Comparison of ENCODE assay signal across 10 cellular contexts in genomic region chr6:137921823-137922222, GRCh38. TPM values are rescaled to one million over a fixed set of nuclear protein-coding genes. Genes with fewer than 3 reads are reported as not detected.
DNase-seq lines count a peak whose midpoint lies in the region; ATAC-seq, FAIRE-seq and TF ChIP-seq lines count a peak whose summit lies in the region.
"Had no signal": no experiment of that assay in that cellular context is flagged by ENCODE, and none has a peak within 500 bp of the region (broad histone marks: within the 10 kb centered on the region; RNA-seq: fewer than 3 reads in every experiment).

No MANE protein-coding gene starts in this region.

- no peak overlapping the region for H3K4me3 ChIP-seq in cardiac fibroblast (replicated peaks in 1 of 2; ENCODE audit: low read depth in 2 of 2, low read length in 2 of 2)
- no peak overlapping the region for H3K4me3 ChIP-seq in testis
- H3K4me3 ChIP-seq: MG63 had no signal

- intact Hi-C loops in testis (cut with DNase I; ENCODE audit: low total_unique reads), result no loop called here

- ATAC-seq in GM18870 (IDR thresholded peaks at IDR 0.05; ENCODE audit: unreplicated experiment) (peak; percentile 47), HG03103 (IDR thresholded peaks at IDR 0.05; ENCODE audit: low read depth, unreplicated experiment) (peak; percentile 46)

- no peak overlapping the region for H3K27ac ChIP-seq in C4-2B
- H3K27ac ChIP-seq in testis, result no peak overlapping the region

- no peaks in the 10 kb centered on the region for H3K27me3 ChIP-seq in testis
- H3K27me3 ChIP-seq: MG63 had no signal

- no peak for FAIRE-seq in HTR-8/SVneo (lab: Jason Lieb, UNC)

- no peaks in the 10 kb centered on the region for H3K4me1 ChIP-seq in testis

- no peak for TF ChIP-seq POLR2A in testis (IDR thresholded peaks at IDR 0.05)

- no peaks in the 10 kb centered on the region for H3K36me3 ChIP-seq in testis (ENCODE audit: low read depth, missing control alignments)
- H3K36me3 ChIP-seq: MG63 had no signal

- WGBS in testis, 2 donors, result 84 to 89% methylated on average over 5 of the region's 5 CpGs

- H3K9me3 ChIP-seq in testis, result no peaks in the 10 kb centered on the region
- H3K9me3 ChIP-seq: MG63 had no signal

- DNase-seq in cardiac fibroblast (ENCODE audit: low read depth in 2 of 2) (no peak), testis (no peak), NCI-H510A (lab: John Stamatoyannopoulos, UW) (no peak), HTR-8/SVneo (ENCODE audit: insufficient read length, low spot score) (no peak)
- no peak for DNase-seq in stimulated activated CD4-positive, alpha-beta T cell treated with anti-CD3 and anti-CD28 coated beads, Interleukin-12 subunit alpha, Interleukin-12 subunit beta, amount 100 ng/mL, for 4 hours
- DNase-seq: activated CD4-positive, alpha-beta T cell treated with anti-CD3 and anti-CD28 coated beads, Interleukin-2, amount 50 U/mL, for 48 hours; MG63 had no signal

- peak; percentile 5; the same call in 1 of the 2 replicates for TF ChIP-seq CTCF in C4-2B (conservative IDR thresholded peaks at IDR 0.05)
- peak; percentile 11 for TF ChIP-seq CTCF in cardiac fibroblast (IDR thresholded peaks at IDR 0.05; ENCODE audit: low read depth, low read length)
- no peak for TF ChIP-seq CTCF in testis (IDR thresholded peaks at IDR 0.05)

RNA-seq across cellular contexts. Expression of gene TNFAIP3, which starts 54.8 kb away (rescaled TPM):
- 10 to 100 TPM; 12.6 to 15.2 TPM for total RNA-seq in testis
- polyA plus RNA-seq in testis (ENCODE audit: insufficient read depth, low read depth, low replicate concordance), result 25.1 TPM

Comparison
In these comparisons a context has a peak if more than half of its experiments do, and no peak if none do; other contexts are left out.
1. CTCF ChIP-seq: peak in C4-2B (single experiment) and cardiac fibroblast (single experiment); none in testis (0 of 3).